18 cellular contexts compared by ENCODE assay signal in genomic region chr4:88146891-88147290, GRCh38. TPM values are rescaled to one million over a fixed set of nuclear protein-coding genes. Genes with fewer than 3 reads are reported as not detected.
DNase-seq lines count a peak whose midpoint lies in the region; ATAC-seq and TF ChIP-seq lines count a peak whose summit lies in the region.
"Had no signal": no experiment of that assay in that cellular context is flagged by ENCODE, and none has a peak within 500 bp of the region (broad histone marks: within the 10 kb centered on the region; RNA-seq: fewer than 3 reads in every experiment).

No MANE protein-coding gene starts in this region.

- ATAC-seq in Panc1 (no peak), GM19035 (IDR thresholded peaks at IDR 0.05; ENCODE audit: unreplicated experiment) (no peak)

- H3K9ac ChIP-seq in mesendoderm (ENCODE audit: low read length), result no peak overlapping the region
- H3K9ac ChIP-seq: GM23248, KMS-11 had no signal

- H3K9me3 ChIP-seq in HEK293 (ENCODE audit: control insufficient read depth, insufficient read depth, low read depth, low read length) (no peaks in the 10 kb centered on the region), Panc1 (ENCODE audit: control insufficient read depth, insufficient read depth, low read depth, low read length) (no peaks in the 10 kb centered on the region), esophagus muscularis mucosa (no peaks in the 10 kb centered on the region)
- H3K9me3 ChIP-seq: BE2C had no signal

- no peak overlapping the region for H3K4me2 ChIP-seq in mesendoderm (ENCODE audit: low read length)
- H3K4me2 ChIP-seq: KMS-11 had no signal

- H3K27ac ChIP-seq in HEK293 (ENCODE audit: extremely low read depth, low read depth, low read length), result no peak overlapping the region
- peak overlapping the region; percentile 57; the same call in 1 of the 2 replicates for H3K27ac ChIP-seq in Panc1 (ENCODE audit: low read length)
- H3K27ac ChIP-seq in mesendoderm (ENCODE audit: low read depth, low read length), result no peak overlapping the region
- no peak overlapping the region for H3K27ac ChIP-seq in dorsolateral prefrontal cortex
- no peak overlapping the region for H3K27ac ChIP-seq in esophagus muscularis mucosa (replicated peaks in 1 of 4)
- H3K27ac ChIP-seq: GM23248, KMS-11 had no signal

- peak overlapping the region; percentile 63 for H3K56ac ChIP-seq in mesendoderm (ENCODE audit: low read length)

- no peaks in the 10 kb centered on the region for H3K36me3 ChIP-seq in HEK293 (ENCODE audit: control insufficient read depth in 2 of 2, insufficient read depth in 1 of 2, low read length in 2 of 2)
- H3K36me3 ChIP-seq in Panc1 (ENCODE audit: control insufficient read depth, insufficient read depth, low read length), result no peaks in the 10 kb centered on the region
- H3K36me3 ChIP-seq in mesendoderm (ENCODE audit: control insufficient read depth, insufficient read depth, low read length), result no peaks in the 10 kb centered on the region
- no peaks in the 10 kb centered on the region for H3K36me3 ChIP-seq in esophagus muscularis mucosa
- H3K36me3 ChIP-seq: BE2C had no signal

- H2BK5ac ChIP-seq in mesendoderm (ENCODE audit: low read length), result no peak overlapping the region

- H2BK15ac ChIP-seq in mesendoderm (replicated peaks; ENCODE audit: low read depth), result no peak overlapping the region

- H3K79me2 ChIP-seq in mesendoderm (ENCODE audit: control insufficient read depth, insufficient read depth, low read length), result peaks cover 4% of the 10 kb centered on the region

- no peak for TF ChIP-seq POLR2A in esophagus muscularis mucosa (IDR thresholded peaks at IDR 0.05; ENCODE audit: low read depth)

- TF ChIP-seq CTCF in HEK293 (tag by site-specific recombination; IDR thresholded peaks at IDR 0.05) (no peak), Panc1 (IDR thresholded peaks at IDR 0.05) (no peak), dorsolateral prefrontal cortex (IDR thresholded peaks at IDR 0.05 in 54 of 56, conservative IDR thresholded peaks at IDR 0.05 in 2 of 56; ENCODE audit: low read depth in 1 of 56, partially characterized antibody in 56 of 56) (no peak), esophagus muscularis mucosa (IDR thresholded peaks at IDR 0.05) (no peak)

- no peak overlapping the region for H2BK120ac ChIP-seq in mesendoderm (ENCODE audit: low read depth, low read length)

- H3K4me3 ChIP-seq in HEK293 (ENCODE audit: low read depth, low read length) (no peak overlapping the region), Panc1 (ENCODE audit: low read depth in 2 of 2, low read length in 2 of 2) (no peak overlapping the region), mesendoderm (ENCODE audit: low read length) (no peak overlapping the region), dorsolateral prefrontal cortex (no peak overlapping the region), esophagus muscularis mucosa (no peak overlapping the region)
- H3K4me3 ChIP-seq: GM23248 had no signal

- no peak overlapping the region for H3K18ac ChIP-seq in mesendoderm (ENCODE audit: low read length)

- no peak overlapping the region for H3K23ac ChIP-seq in mesendoderm (ENCODE audit: low read length)

- POLR2A ChIA-PET in HEK293 (lab: Yijun Ruan, JAX) (interaction anchor here (0.6 kb wide), 1 partner anchor 46 kb away, joined by 4 read pairs; no protein-coding TSS in a partner anchor), Panc1 (lab: Charles Lee) (no interaction called here)

- no peak overlapping the region for H2AK5ac ChIP-seq in mesendoderm (ENCODE audit: low read length)

- DNase-seq in Panc1 (ENCODE audit: low read depth, low spot score), result no peak
- peak; percentile 37 for DNase-seq in mesendoderm
- no peak for DNase-seq in G401 (ENCODE audit: low spot score)
- DNase-seq in dorsolateral prefrontal cortex, result no peak
- no peak for DNase-seq in esophagus muscularis mucosa (ENCODE audit: extremely low spot score)
- DNase-seq: ACHN; BE2C; C1 segment of cervical spinal cord; CD4-positive, CD25-positive, alpha-beta regulatory T cell; CD8-positive, alpha-beta memory T cell; COR-L47; GDM1; GM23248; HCEC 1CT; HFFc6 had no signal

- H3K4ac ChIP-seq in mesendoderm (ENCODE audit: low read depth, low read length), result no peak overlapping the region

- peaks cover 8% of the 10 kb centered on the region for H3K4me1 ChIP-seq in HEK293 (ENCODE audit: control insufficient read depth, insufficient read depth, low read length)
- H3K4me1 ChIP-seq in Panc1 (ENCODE audit: control insufficient read depth, insufficient read depth, low read length), result peaks cover 36% of the 10 kb centered on the region
- peaks cover 10% of the 10 kb centered on the region for H3K4me1 ChIP-seq in mesendoderm (ENCODE audit: control insufficient read depth, low read depth, low read length)
- no peaks in the 10 kb centered on the region for H3K4me1 ChIP-seq in esophagus muscularis mucosa
- H3K4me1 ChIP-seq: BE2C had no signal

- intact Hi-C loops in Panc1 (cut with micrococcal nuclease; ENCODE audit: unreplicated experiment) (no loop called here), dorsolateral prefrontal cortex (cut with DNase I) (no loop called here), esophagus muscularis mucosa (cut with DNase I) (no loop called here)

- no peak overlapping the region for H4K5ac ChIP-seq in mesendoderm (ENCODE audit: low read length)

- in situ Hi-C loops in Panc1 (cut with HindIII; ENCODE audit: low pct_unique_long_range_greater_than_20kb, low sequenced_read_pairs) (no loop called here), G401 (cut with HindIII; ENCODE audit: low sequenced_read_pairs) (no loop called here)

- no peak for TF ChIP-seq EP300 in esophagus muscularis mucosa (IDR thresholded peaks at IDR 0.05)

- H3K27me3 ChIP-seq in Panc1 (ENCODE audit: control insufficient read depth, insufficient read depth, low read length), result no peaks in the 10 kb centered on the region
- no peaks in the 10 kb centered on the region for H3K27me3 ChIP-seq in mesendoderm (ENCODE audit: insufficient read depth, low read length, poor library complexity)
- peaks cover 0 to 5% (median 0%) of the 10 kb centered on the region in 45 donors for H3K27me3 ChIP-seq in dorsolateral prefrontal cortex
- H3K27me3 ChIP-seq in esophagus muscularis mucosa, result no peaks in the 10 kb centered on the region

- CTCF ChIA-PET in HEK293 (lab: Yijun Ruan, JAX), result no interaction called here
- CTCF ChIA-PET in Panc1 (lab: Charles Lee), result no interaction called here

- no TSS peak for BruUV-seq in Panc1 (replicated peaks; lab: Mats Ljungman, UMichigan)

- H3K79me1 ChIP-seq in mesendoderm (ENCODE audit: low read length), result peaks cover 4% of the 10 kb centered on the region

- H4K8ac ChIP-seq in mesendoderm (ENCODE audit: low read depth, low read length), result no peak overlapping the region

TF ChIP-seq in HEK293, 187 proteins besides CTCF, POLR2A, EP300 and RAD21:
- TF ChIP-seq PRDM1 (tag by site-specific recombination; IDR thresholded peaks at IDR 0.05) (peak; percentile 73), ZNF610 (tag by site-specific recombination; IDR thresholded peaks at IDR 0.05; ENCODE audit: borderline replicate concordance) (no peak), GLIS2 (tag by site-specific recombination; IDR thresholded peaks at IDR 0.05) (no peak), ZNF366 (tag by site-specific recombination; conservative IDR thresholded peaks at IDR 0.05) (peak; percentile 76), ZSCAN5A (tag by site-specific recombination; IDR thresholded peaks at IDR 0.05) (no peak), ZNF335 (tag by site-specific recombination; conservative IDR thresholded peaks at IDR 0.05) (peak; percentile 65), KLF8 (tag by site-specific recombination; IDR thresholded peaks at IDR 0.05) (no peak), ZFP69B (tag by site-specific recombination; IDR thresholded peaks at IDR 0.05) (no peak), ZNF423 (tag by site-specific recombination; IDR thresholded peaks at IDR 0.05) (no peak)

RNA-seq across cellular contexts. Expression of gene ABCG2, which starts 11.5 kb away (rescaled TPM):
- 63.3 TPM for total RNA-seq in Panc1 (2021; ENCODE audit: unreplicated experiment)
- 15.7 TPM for polyA plus RNA-seq in Panc1 (2012; ENCODE audit: insufficient read length)
- polyA plus RNA-seq in mesendoderm (2013, experiment 1 of 2), result 19.2 TPM
- polyA plus RNA-seq in mesendoderm (2013, experiment 2 of 2), result 19.5 TPM
- total RNA-seq in G401 (2014; rRNA removed; shearing (Covaris generic)), result 310 and 332 TPM in 2 replicates
- 10 to 100 TPM in 107 of 120 experiments, 1 to 10 TPM in 13; 3.9 to 52.2 (median 16.3) TPM for total RNA-seq in dorsolateral prefrontal cortex
- total RNA-seq in esophagus muscularis mucosa, result 1 to 10 TPM in 3 of 4 donors, under 1 TPM in 1; 0.83 to 5.2 (median 2.7) TPM
